In genomic region chr12:6167327-6168280, GRCh38 we compare ENCODE assay signal across 2 cellular contexts.
TF ChIP-seq lines count a peak whose summit lies in the region.

No MANE protein-coding gene starts in this region.

TF ChIP-seq in GM12878, 131 proteins besides CTCF, POLR2A, EP300 and RAD21 (continues in another document):
- TF ChIP-seq TBL1XR1 (IDR thresholded peaks at IDR 0.05; ENCODE audit: low read depth, low read length), result no peak
- TF ChIP-seq IRF3 (IDR thresholded peaks at IDR 0.05), result no peak
- no peak for TF ChIP-seq ZBTB40 (IDR thresholded peaks at IDR 0.05; ENCODE audit: borderline replicate concordance)
- TF ChIP-seq TCF12 (IDR thresholded peaks at IDR 0.05; ENCODE audit: low read depth, low read length), result peak; percentile 79
- TF ChIP-seq REST (IDR thresholded peaks at IDR 0.05; ENCODE audit: low read depth, low read length), result no peak
- TF ChIP-seq ASH2L (IDR thresholded peaks at IDR 0.05; ENCODE audit: borderline replicate concordance, low read depth), result no peak
- TF ChIP-seq ZNF687 (IDR thresholded peaks at IDR 0.05), result no peak

TF ChIP-seq in HepG2, 621 proteins besides CTCF, POLR2A, EP300 and RAD21:
- peak; percentile 90 for TF ChIP-seq MEF2D (CRISPR knock-in tag; IDR thresholded peaks at IDR 0.05)
- TF ChIP-seq SIN3A (IDR thresholded peaks at IDR 0.05; ENCODE audit: borderline replicate concordance, low read depth, low read length), result no peak
- peak; percentile 70 for TF ChIP-seq FOSL2 (CRISPR knock-in tag; IDR thresholded peaks at IDR 0.05)
- 0 out of 2 replicates have a peak, but pooled peaks have one; percentile 10 for TF ChIP-seq RARA (CRISPR knock-in tag; IDR thresholded peaks at IDR 0.05)
- peak; percentile 46; the same call in 1 of the 2 replicates for TF ChIP-seq JUN (CRISPR knock-in tag; IDR thresholded peaks at IDR 0.05)
